Comparison of ENCODE assay signal across 8 cellular contexts in genomic region chr4:112765317-112765989, GRCh38.
DNase-seq lines count a peak whose midpoint lies in the region; ATAC-seq and TF ChIP-seq lines count a peak whose summit lies in the region.

No MANE protein-coding gene starts in this region.

- no peak overlapping the region for H3K27ac Mint-ChIP-seq in activated T-helper 1 cell treated with anti-CD3 and anti-CD28 coated beads, Interleukin-12 subunit alpha, Interleukin-12 subunit beta, Interleukin-2, Interleukin-4 antibody, amounts not matched to agents 30 ng/mL and 10 ng/mL and 1 ng/mL, durations not matched to agents 14 hours and 24 hours and 36 hours

- H3K27me3 ChIP-seq in Panc1 (ENCODE audit: control insufficient read depth, insufficient read depth, low read length): no peaks in the 10 kb centered on the region

- H3K9me3 ChIP-seq in Panc1 (ENCODE audit: control insufficient read depth, insufficient read depth, low read depth, low read length): no peaks in the 10 kb centered on the region

- no peak overlapping the region for H3K27ac ChIP-seq in Panc1 (ENCODE audit: low read length)

- ATAC-seq in HG03039 (IDR thresholded peaks at IDR 0.05; ENCODE audit: unreplicated experiment): peak; percentile 56
- peak; percentile 66; the same call in 1 of the 2 replicates for ATAC-seq in Panc1

- TF ChIP-seq CTCF in GM12872 (IDR thresholded peaks at IDR 0.05; ENCODE audit: insufficient read depth, low read depth, low read length) (peak; percentile 58), Panc1 (IDR thresholded peaks at IDR 0.05) (peak; percentile 56), retinal pigment epithelial cell (conservative IDR thresholded peaks at IDR 0.05; ENCODE audit: low read depth, low read length) (peak; percentile 58)

- H3K4me1 ChIP-seq in Panc1 (ENCODE audit: control insufficient read depth, insufficient read depth, low read length): no peaks in the 10 kb centered on the region

- no peaks in the 10 kb centered on the region for H3K36me3 ChIP-seq in Panc1 (ENCODE audit: control insufficient read depth, insufficient read depth, low read length)

- peaks cover 6% of the 10 kb centered on the region for H3K27me3 Mint-ChIP-seq in activated T-helper 1 cell treated with anti-CD3 and anti-CD28 coated beads, Interleukin-12 subunit alpha, Interleukin-12 subunit beta, Interleukin-2, Interleukin-4 antibody, amounts not matched to agents 30 ng/mL and 10 ng/mL and 1 ng/mL, durations not matched to agents 14 hours and 24 hours and 36 hours (ENCODE audit: insufficient read depth)

- TF ChIP-seq POLR2A in erythroblast (IDR thresholded peaks at IDR 0.05; ENCODE audit: low read length): no peak

- CTCF ChIA-PET in Panc1 (lab: Charles Lee): interaction anchor here (0.5 to 0.7 kb wide), 5 partner anchors 21 to 457 kb away, joined by 3 to 6 read pairs (median 4); no protein-coding TSS in a partner anchor

- H3K4me3 ChIP-seq in Panc1 (ENCODE audit: low read depth in 2 of 2, low read length in 2 of 2) (no peak overlapping the region), retinal pigment epithelial cell (ENCODE audit: low read length) (no peak overlapping the region)

- POLR2A ChIA-PET in Panc1 (lab: Charles Lee): no interaction called here

- H3K4me3 Mint-ChIP-seq in activated T-helper 1 cell treated with anti-CD3 and anti-CD28 coated beads, Interleukin-12 subunit alpha, Interleukin-12 subunit beta, Interleukin-2, Interleukin-4 antibody, amounts not matched to agents 30 ng/mL and 10 ng/mL and 1 ng/mL, durations not matched to agents 14 hours and 24 hours and 36 hours: no peak overlapping the region

- in situ Hi-C loops in Panc1 (cut with HindIII; ENCODE audit: low pct_unique_long_range_greater_than_20kb, low sequenced_read_pairs): no loop called here

- no peaks in the 10 kb centered on the region for H3K36me3 Mint-ChIP-seq in activated T-helper 1 cell treated with anti-CD3 and anti-CD28 coated beads, Interleukin-12 subunit alpha, Interleukin-12 subunit beta, Interleukin-2, Interleukin-4 antibody, amounts not matched to agents 30 ng/mL and 10 ng/mL and 1 ng/mL, durations not matched to agents 14 hours and 24 hours and 36 hours (ENCODE audit: low read depth)

- DNase-seq in A172 (ENCODE audit: low spot score) (peak; percentile 14), Panc1 (ENCODE audit: low read depth, low spot score) (no peak), erythroblast (lab: John Stamatoyannopoulos, UW) (peak; percentile 39 to 48), retinal pigment epithelial cell (ENCODE audit: low read depth) (no peak), GM19240 (ENCODE audit: insufficient read length, low spot score) (no peak)
- DNase-seq in activated T-helper 1 cell treated with anti-CD3 and anti-CD28 coated beads, Interleukin-12 subunit alpha, Interleukin-12 subunit beta, Interleukin-2, Interleukin-4 antibody, amounts not matched to agents 30 ng/mL and 10 ng/mL and 1 ng/mL, durations not matched to agents 14 hours and 24 hours and 36 hours (ENCODE audit: low spot score): no peak

- H3K4me1 Mint-ChIP-seq in activated T-helper 1 cell treated with anti-CD3 and anti-CD28 coated beads, Interleukin-12 subunit alpha, Interleukin-12 subunit beta, Interleukin-2, Interleukin-4 antibody, amounts not matched to agents 30 ng/mL and 10 ng/mL and 1 ng/mL, durations not matched to agents 14 hours and 24 hours and 36 hours (ENCODE audit: low read depth): peaks cover 5% of the 10 kb centered on the region

- no TSS peak for BruUV-seq in Panc1 (replicated peaks; lab: Mats Ljungman, UMichigan)

- intact Hi-C loops in Panc1 (cut with micrococcal nuclease; ENCODE audit: unreplicated experiment): loop anchor here (5.0 to 10.0 kb wide), 2 partner anchors 172 to 329 kb away; no protein-coding TSS in a partner anchor
- intact Hi-C loops in activated T-helper 1 cell treated with anti-CD3 and anti-CD28 coated beads, Interleukin-12 subunit alpha, Interleukin-12 subunit beta, Interleukin-2, Interleukin-4 antibody, amounts not matched to agents 30 ng/mL and 10 ng/mL and 1 ng/mL, durations not matched to agents 14 hours and 24 hours and 36 hours (cut with micrococcal nuclease): loop anchor here (1.0 to 5.0 kb wide), 2 partner anchors 173 to 668 kb away; no protein-coding TSS in a partner anchor

- H3K9me3 Mint-ChIP-seq in activated T-helper 1 cell treated with anti-CD3 and anti-CD28 coated beads, Interleukin-12 subunit alpha, Interleukin-12 subunit beta, Interleukin-2, Interleukin-4 antibody, amounts not matched to agents 30 ng/mL and 10 ng/mL and 1 ng/mL, durations not matched to agents 14 hours and 24 hours and 36 hours: no peaks in the 10 kb centered on the region

Comparison
In these comparisons a context has a peak if more than half of its experiments do, and no peak if none do; other contexts are left out.
1. DNase-seq: peak in A172 (single experiment) and erythroblast (2 of 2); none in Panc1 (single experiment), retinal pigment epithelial cell (single experiment), GM19240 (single experiment) and activated T-helper 1 cell treated with anti-CD3 and anti-CD28 coated beads, Interleukin-12 subunit alpha, Interleukin-12 subunit beta, Interleukin-2, Interleukin-4 antibody, amounts not matched to agents 30 ng/mL and 10 ng/mL and 1 ng/mL, durations not matched to agents 14 hours and 24 hours and 36 hours (single experiment).
2. Peak in every context shown above with its lines, with median percentiles within 50 percentile points of each other: CTCF ChIP-seq.